ENCODE assay signal across 8 cellular contexts in the genomic region with DNA sequence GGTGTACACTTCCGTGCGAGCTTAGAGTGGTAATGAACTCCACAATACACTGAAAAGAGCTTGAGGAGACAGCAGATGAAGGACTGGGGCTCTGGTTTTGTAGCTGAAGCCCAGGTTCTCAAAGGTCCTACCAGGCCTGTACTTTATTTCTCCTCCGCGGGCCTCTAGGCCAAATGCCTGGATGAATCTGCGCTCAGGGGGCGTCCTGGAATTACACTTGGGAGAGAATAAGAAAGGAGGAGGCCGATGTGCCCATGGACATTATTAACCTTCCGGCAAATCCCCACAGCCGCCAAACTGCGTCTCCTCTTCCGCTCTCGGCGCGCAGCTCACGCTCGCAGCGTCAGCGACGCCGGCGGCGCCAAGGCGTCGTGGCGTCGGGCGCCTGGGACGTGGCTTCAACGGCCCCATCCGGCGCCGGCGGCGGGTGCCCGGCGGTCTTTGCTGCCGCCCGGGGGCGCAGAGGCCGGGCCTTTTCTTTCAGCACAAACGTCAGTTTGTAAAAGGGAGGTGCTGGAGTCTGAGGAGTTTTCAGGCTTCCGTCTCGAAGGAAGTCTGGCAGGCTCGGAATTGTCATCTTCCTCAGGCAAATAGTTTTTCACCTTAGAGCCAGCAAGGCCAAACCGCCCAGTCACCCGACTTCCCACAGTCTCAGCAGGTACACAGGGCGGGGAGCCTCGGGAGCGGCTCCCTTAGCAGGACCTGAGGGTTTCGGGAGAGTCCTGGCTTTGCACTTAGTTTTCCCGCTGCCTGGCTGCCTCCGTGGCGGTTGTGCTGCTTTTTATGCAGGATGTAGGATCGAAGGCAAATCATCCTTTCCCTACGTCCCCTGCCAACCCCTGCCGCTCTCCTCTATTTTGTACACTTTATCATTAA. TPM values are rescaled to one million over a fixed set of nuclear protein-coding genes. Genes with fewer than 3 reads are reported as not detected.
A peak's percentile ranks its signal among the peaks of the same experiment; 100 is the strongest.
DNase-seq lines count a peak whose midpoint lies in the region; ATAC-seq, FAIRE-seq and TF ChIP-seq lines count a peak whose summit lies in the region.

A gene (plus strand): TSS at position 401 of the 876 bp plus-strand sequence. CDS start 5,503 bp downstream, outside the sequence.

- no peaks in the 10 kb centered on the region for H3K79me2 ChIP-seq in HepG2 (ENCODE audit: insufficient read depth, low read length)

- intact Hi-C loops in dendritic cell treated with granulocyte-macrophage colony-stimulating factor and Interleukin-4, amounts not matched to agents 40 ng/mL and 50 ng/mL, for 4 days (cut with micrococcal nuclease): loop anchor here (2.0 to 10.0 kb wide), 3 partner anchors 67 to 561 kb away; a partner anchor contains a TSS
- intact Hi-C loops in HepG2 (cut with micrococcal nuclease; ENCODE audit: unreplicated experiment): loop anchor here (5.0 kb wide), 1 partner anchor 69 kb away; no protein-coding TSS in a partner anchor

- peak within 1 kb of the TSS; percentile 90 to 96 (median 93) for H3K27ac ChIP-seq in BLaER1 treated with 17β-estradiol and CSF1 and Interleukin-3, amounts not matched to agents 10 nM and 100 nM
- H3K27ac ChIP-seq in HepG2 (ENCODE audit: extremely low read length, insufficient read depth, low read length): peak within 1 kb of the TSS; percentile 49

- peak; percentile 53 for TF ChIP-seq CTCF in HepG2 (CRISPR knock-in tag; IDR thresholded peaks at IDR 0.05)

- peak within 1 kb of the TSS; percentile 67 to 95 (median 84) for H3K4me2 ChIP-seq in BLaER1 treated with 17β-estradiol and CSF1 and Interleukin-3, amounts not matched to agents 10 nM and 100 nM
- H3K4me2 ChIP-seq in HepG2 (ENCODE audit: low read depth, low read length): peak within 1 kb of the TSS; percentile 89

- H3K4me1 ChIP-seq in BLaER1 treated with 17β-estradiol and CSF1 and Interleukin-3, amounts not matched to agents 10 nM and 100 nM: peaks cover 11 to 23% (median 19%) of the 10 kb centered on the region in 10 experiments; a peak in 19 of 20 replicates
- peaks cover 10% of the 10 kb centered on the region for H3K4me1 ChIP-seq in HepG2 (ENCODE audit: insufficient read depth, low read length)

- POLR2A ChIA-PET in activated CD4-positive, alpha-beta T cell treated with anti-CD3 and anti-CD28 coated beads, Interleukin-2, amount 10 ng/mL, durations not matched to agents 7 days and 5 days (lab: Charles Lee): interaction anchor here (0.6 to 1.0 kb wide), 4 partner anchors 68 to 556 kb away, joined by 3 to 5 read pairs (median 4); no protein-coding TSS in a partner anchor
- POLR2A ChIA-PET in HepG2 (lab: Yijun Ruan, JAX): interaction anchor here (0.6 to 2.3 kb wide), 3 partner anchors 11 to 539 kb away, joined by 3 to 9 read pairs (median 6); no protein-coding TSS in a partner anchor

- no peaks in the 10 kb centered on the region for H3K27me3 ChIP-seq in BLaER1 treated with 17β-estradiol and CSF1 and Interleukin-3, amounts not matched to agents 10 nM and 100 nM
- no peaks in the 10 kb centered on the region; a peak in 1 of 5 replicates for H3K27me3 ChIP-seq in HepG2 (ENCODE audit: control insufficient read depth in 1 of 2, insufficient read depth in 2 of 2, low read length in 2 of 2)

- peaks cover 14% of the 10 kb centered on the region for H3K4me1 Mint-ChIP-seq in activated CD4-positive, alpha-beta T cell treated with anti-CD3 and anti-CD28 coated beads, Interleukin-2, amount 10 ng/mL, durations not matched to agents 7 days and 5 days
- H3K4me1 Mint-ChIP-seq in dendritic cell treated with granulocyte-macrophage colony-stimulating factor and Interleukin-4, amounts not matched to agents 40 ng/mL and 50 ng/mL, for 4 days (ENCODE audit: low read depth): peaks cover 9% of the 10 kb centered on the region

- H3K4me3 Mint-ChIP-seq in activated CD4-positive, alpha-beta T cell treated with anti-CD3 and anti-CD28 coated beads, Interleukin-2, amount 10 ng/mL, durations not matched to agents 7 days and 5 days: peak within 1 kb of the TSS; percentile 96
- H3K4me3 Mint-ChIP-seq in dendritic cell treated with granulocyte-macrophage colony-stimulating factor and Interleukin-4, amounts not matched to agents 40 ng/mL and 50 ng/mL, for 4 days: peak within 1 kb of the TSS; percentile 88

- H4K20me1 ChIP-seq in BLaER1 treated with 17β-estradiol and CSF1 and Interleukin-3, amounts not matched to agents 10 nM and 100 nM: no peaks in the 10 kb centered on the region
- no peaks in the 10 kb centered on the region for H4K20me1 ChIP-seq in HepG2 (ENCODE audit: insufficient read depth, low read length)

- TF ChIP-seq POLR2A in HepG2 (IDR thresholded peaks at IDR 0.05; ENCODE audit: insufficient read depth in 1 of 2, low read depth in 2 of 2, low read length in 2 of 2): peak; percentile 75 to 89

- no TSS peak for BruUV-seq in HepG2 (replicated peaks; lab: Mats Ljungman, UMichigan)

- peak within 1 kb of the TSS; percentile 84 to 96 (median 90) for H3K9ac ChIP-seq in BLaER1 treated with 17β-estradiol and CSF1 and Interleukin-3, amounts not matched to agents 10 nM and 100 nM
- H3K9ac ChIP-seq in HepG2 (ENCODE audit: insufficient read depth, low read depth, low read length): peak within 1 kb of the TSS; percentile 66

- H3K4me3 ChIP-seq in BLaER1 treated with 17β-estradiol and CSF1 and Interleukin-3, amounts not matched to agents 10 nM and 100 nM: peak within 1 kb of the TSS; percentile 68 to 88 (median 80)
- peak within 1 kb of the TSS; percentile 62 to 77 (median 76) for H3K4me3 ChIP-seq in HepG2 (replicated peaks in 1 of 3; ENCODE audit: insufficient read depth in 1 of 3, low read depth in 2 of 3, low read length in 3 of 3)

- CTCF ChIA-PET in activated CD4-positive, alpha-beta T cell treated with anti-CD3 and anti-CD28 coated beads, Interleukin-2, amount 10 ng/mL, durations not matched to agents 7 days and 5 days (lab: Charles Lee): interaction anchor here (0.6 to 1.8 kb wide), 4 partner anchors 10 to 765 kb away, joined by 3 to 7 read pairs (median 4); no protein-coding TSS in a partner anchor
- CTCF ChIA-PET in HepG2 (lab: Yijun Ruan, JAX; ENCODE audit: low intra/inter-chr PET ratio, low total read pairs): no interaction called here

- peak; percentile 43 for FAIRE-seq in HepG2 (lab: Jason Lieb, UNC)

- no peaks in the 10 kb centered on the region for H3K36me3 ChIP-seq in BLaER1 treated with 17β-estradiol and CSF1 and Interleukin-3, amounts not matched to agents 10 nM and 100 nM
- H3K36me3 ChIP-seq in HepG2 (replicated peaks in 1 of 2; ENCODE audit: control insufficient read depth in 1 of 2, insufficient read depth in 2 of 2, low read length in 2 of 2): no peaks in the 10 kb centered on the region

- no peaks in the 10 kb centered on the region for H3K9me3 Mint-ChIP-seq in activated CD4-positive, alpha-beta T cell treated with anti-CD3 and anti-CD28 coated beads, Interleukin-2, amount 10 ng/mL, durations not matched to agents 7 days and 5 days
- H3K9me3 Mint-ChIP-seq in dendritic cell treated with granulocyte-macrophage colony-stimulating factor and Interleukin-4, amounts not matched to agents 40 ng/mL and 50 ng/mL, for 4 days: no peaks in the 10 kb centered on the region

- TF ChIP-seq RAD21 in HepG2 (CRISPR knock-in tag; IDR thresholded peaks at IDR 0.05): peak; percentile 52; the same call in 1 of the 2 replicates

- H3K36me3 Mint-ChIP-seq in activated CD4-positive, alpha-beta T cell treated with anti-CD3 and anti-CD28 coated beads, Interleukin-2, amount 10 ng/mL, durations not matched to agents 7 days and 5 days (ENCODE audit: low read depth): peaks cover 10% of the 10 kb centered on the region
- H3K36me3 Mint-ChIP-seq in dendritic cell treated with granulocyte-macrophage colony-stimulating factor and Interleukin-4, amounts not matched to agents 40 ng/mL and 50 ng/mL, for 4 days (ENCODE audit: low read depth): peaks cover 11% of the 10 kb centered on the region

- peak within 1 kb of the TSS; percentile 99 for H3K27ac Mint-ChIP-seq in activated CD4-positive, alpha-beta T cell treated with anti-CD3 and anti-CD28 coated beads, Interleukin-2, amount 10 ng/mL, durations not matched to agents 7 days and 5 days
- H3K27ac Mint-ChIP-seq in dendritic cell treated with granulocyte-macrophage colony-stimulating factor and Interleukin-4, amounts not matched to agents 40 ng/mL and 50 ng/mL, for 4 days: peak within 1 kb of the TSS; percentile 94

- DNase-seq in GM19240 (ENCODE audit: insufficient read length, low spot score): peak; percentile 59
- peak; percentile 61 for DNase-seq in NCI-H526 treated with DMSO at 0.1 percent for 48 hours (lab: John Stamatoyannopoulos, UW)
- DNase-seq in activated CD4-positive, alpha-beta T cell treated with anti-CD3 and anti-CD28 coated beads, Interleukin-2, amount 10 ng/mL, durations not matched to agents 7 days and 5 days: peak; percentile 86
- peak; percentile 62 for DNase-seq in HepG2 (ENCODE audit: low spot score)
- DNase-seq in stimulated activated CD4-positive, alpha-beta T cell treated with anti-CD3 and anti-CD28 coated beads, Interleukin-4, amount 100 ng/mL, for 1 hour: peak; percentile 85

- in situ Hi-C loops in HepG2 (cut with HindIII; ENCODE audit: extremely low pct_ligation_motif_present, low pct_unique_long_range_greater_than_20kb): no loop called here

- peak; percentile 98 for ATAC-seq in HG03460 (IDR thresholded peaks at IDR 0.05; ENCODE audit: unreplicated experiment)
- peak; percentile 99 for ATAC-seq in HepG2

- TF ChIP-seq EP300 in HepG2 (IDR thresholded peaks at IDR 0.05; ENCODE audit: low read depth in 2 of 2, low read length in 2 of 2) (no peak), HepG2 (CRISPR knock-in tag; IDR thresholded peaks at IDR 0.05; ENCODE audit: borderline replicate concordance) (no peak)

- H3K27me3 Mint-ChIP-seq in activated CD4-positive, alpha-beta T cell treated with anti-CD3 and anti-CD28 coated beads, Interleukin-2, amount 10 ng/mL, durations not matched to agents 7 days and 5 days: peaks cover 3% of the 10 kb centered on the region
- H3K27me3 Mint-ChIP-seq in dendritic cell treated with granulocyte-macrophage colony-stimulating factor and Interleukin-4, amounts not matched to agents 40 ng/mL and 50 ng/mL, for 4 days: peaks cover 8% of the 10 kb centered on the region

- WGBS in HepG2 (ENCODE audit: low lambda C conversion rate): under 1% methylated on average over 18 of the region's 56 CpGs

- peaks cover 0 to 6% (median 0%) of the 10 kb centered on the region in 11 experiments; a peak in 1 of 22 replicates for H3K9me3 ChIP-seq in BLaER1 treated with 17β-estradiol and CSF1 and Interleukin-3, amounts not matched to agents 10 nM and 100 nM (replicated peaks in 1 of 11)
- 0 out of 2 replicates have a peak, but pooled peaks cover 5% of the 10 kb centered on the region for H3K9me3 ChIP-seq in HepG2 (ENCODE audit: low read length)

- peak within 1 kb of the TSS; percentile 95 for H2AFZ ChIP-seq in HepG2 (ENCODE audit: low read length)

RNA-seq across cellular contexts. Expression of the gene that starts here (rescaled TPM):
- 10 to 100 TPM; 18.3 to 21.4 TPM for total RNA-seq in activated CD4-positive, alpha-beta T cell treated with anti-CD3 and anti-CD28 coated beads, Interleukin-2, amount 10 ng/mL, durations not matched to agents 7 days and 5 days
- total RNA-seq in HepG2 (2016; rRNA removed; fragmentation: Illumina TruSeq; extraction: Trizol): 0.93 and 1.8 TPM in 2 replicates
- total RNA-seq in HepG2 (2016; cell fraction: cytosol; rRNA removed; fragmentation: Illumina TruSeq; extraction: Trizol; ENCODE audit: low read depth): 4.9 and 8.8 TPM in 2 replicates
- total RNA-seq in HepG2 (2016; cell fraction: insoluble cytoplasmic fraction; rRNA removed; fragmentation: Illumina TruSeq; extraction: Trizol): 1.1 and 1.4 TPM in 2 replicates
- total RNA-seq in HepG2 (2016; cell fraction: membrane; rRNA removed; fragmentation: Illumina TruSeq; extraction: Trizol): 2.1 and 3.2 TPM in 2 replicates
- total RNA-seq in HepG2 (2016; cell fraction: nucleus; rRNA removed; fragmentation: Illumina TruSeq; extraction: Trizol): 2.7 and 3.3 TPM in 2 replicates
- polyA plus RNA-seq in HepG2 (2011; rRNA removed): 0.40 and 0.50 TPM in 2 replicates
- 0.07 and 0.10 TPM in 2 replicates for polyA plus RNA-seq in HepG2 (2011; cell fraction: cytosol; rRNA removed)
- polyA plus RNA-seq in HepG2 (2011; cell fraction: nucleus; rRNA removed): 0.31 and 0.38 TPM in 2 replicates
- polyA plus RNA-seq in HepG2 (2012): 0.24 and 0.40 TPM in 2 replicates
- polyA plus RNA-seq in HepG2 (2016; cell fraction: cytosol; fragmentation: Illumina TruSeq; extraction: Trizol; ENCODE audit: low read depth): 0.11 and 0.25 TPM in 2 replicates
- polyA plus RNA-seq in HepG2 (2016; cell fraction: insoluble cytoplasmic fraction; fragmentation: Illumina TruSeq; extraction: Trizol; ENCODE audit: low read depth): 0.36 and 0.50 TPM in 2 replicates
- polyA plus RNA-seq in HepG2 (2016; cell fraction: membrane; fragmentation: Illumina TruSeq; extraction: Trizol; ENCODE audit: low read depth): 0.20 and 0.25 TPM in 2 replicates
- polyA plus RNA-seq in HepG2 (2016; cell fraction: nucleus; fragmentation: Illumina TruSeq; extraction: Trizol; ENCODE audit: insufficient read depth, low read depth): 1.1 and 1.6 TPM in 2 replicates
- polyA minus RNA-seq in HepG2 (2011; rRNA and poly(A)+ RNA removed; ENCODE audit: low replicate concordance): 0.18 and 0.82 TPM in 2 replicates
- polyA minus RNA-seq in HepG2 (2011; cell fraction: cytosol; rRNA and poly(A)+ RNA removed): 0.44 TPM in 1 of 2 replicates, not detected in the other
- polyA minus RNA-seq in HepG2 (2011; cell fraction: nucleus; rRNA and poly(A)+ RNA removed): 2.6 and 3.4 TPM in 2 replicates

Comparison
In these comparisons a context has a peak if more than half of its experiments do, and no peak if none do; other contexts are left out.
1. Peak in every context shown above with its lines: DNase-seq, ATAC-seq, H3K4me3 ChIP-seq and H3K27ac ChIP-seq.